21 cellular contexts compared by ENCODE assay signal in genomic region chr2:43325448-43325811, GRCh38.
DNase-seq lines count a peak whose midpoint lies in the region; ATAC-seq, FAIRE-seq and TF ChIP-seq lines count a peak whose summit lies in the region.
"Had no signal": no experiment of that assay in that cellular context is flagged by ENCODE, and none has a peak within 500 bp of the region (broad histone marks: within the 10 kb centered on the region; RNA-seq: fewer than 3 reads in every experiment).

No MANE protein-coding gene starts in this region.

- no peak for ATAC-seq in psoas muscle
- no peak for ATAC-seq in activated naive CD4-positive, alpha-beta T cell treated with anti-CD3 and anti-CD28 coated beads, Interleukin-2, amount 50 U/mL, for 72 hours
- ATAC-seq: body of pancreas; stimulated activated naive B cell treated with anti-CD40 and anti-IgM and Interleukin-4, amounts not matched to agents 10 μg/mL and 1 μg/mL and 100 μg/mL, for 72 hours had no signal

- no peak overlapping the region for H3K4me3 Mint-ChIP-seq in astrocyte (ENCODE audit: unreplicated experiment)
- no peak overlapping the region for H3K4me3 Mint-ChIP-seq in endothelial cell (ENCODE audit: unreplicated experiment)
- H3K4me3 Mint-ChIP-seq: activated CD4-positive, alpha-beta memory T cell treated with anti-CD3 and anti-CD28 coated beads for 36 hours; activated naive CD4-positive, alpha-beta T cell treated with anti-CD3 and anti-CD28 coated beads for 36 hours; stimulated activated naive B cell treated with anti-CD40 and anti-IgM and Interleukin-4, amounts not matched to agents 10 μg/mL and 1 μg/mL and 100 μg/mL, for 72 hours had no signal

- no peak overlapping the region for H3K27ac ChIP-seq in astrocyte (ENCODE audit: low read depth, low read length)
- H3K27ac ChIP-seq in kidney (ENCODE audit: low read depth in 2 of 2, low read length in 2 of 2): peak overlapping the region; percentile 72 to 89
- peak overlapping the region; percentile 58 for H3K27ac ChIP-seq in psoas muscle
- H3K27ac ChIP-seq in tibial nerve: peak overlapping the region in 3 of 4 donors; percentile 43 to 81 (median 80)
- H3K27ac ChIP-seq: WERI-Rb-1 had no signal

- H3K4me3 ChIP-seq in astrocyte (ENCODE audit: insufficient read depth, low read depth, low read length): no peak overlapping the region
- no peak overlapping the region for H3K4me3 ChIP-seq in kidney (ENCODE audit: low read length in 2 of 2)
- H3K4me3 ChIP-seq in psoas muscle: no peak overlapping the region
- no peak overlapping the region for H3K4me3 ChIP-seq in tibial nerve
- H3K4me3 ChIP-seq: body of pancreas had no signal

- no peak for TF ChIP-seq POLR2A in tibial nerve (IDR thresholded peaks at IDR 0.05)

- H3K36me3 ChIP-seq in astrocyte (ENCODE audit: insufficient read depth, low read length) (no peaks in the 10 kb centered on the region), kidney (ENCODE audit: control insufficient read depth in 1 of 2, insufficient read depth in 2 of 2, low read length in 2 of 2) (no peaks in the 10 kb centered on the region), psoas muscle (ENCODE audit: insufficient read depth in 1 of 2, low read depth in 1 of 2) (no peaks in the 10 kb centered on the region), tibial nerve (peaks cover 0 to under 1% (median 0%) of the 10 kb centered on the region in 3 donors)
- H3K36me3 ChIP-seq: WERI-Rb-1 had no signal

- H3K27ac Mint-ChIP-seq in astrocyte (ENCODE audit: unreplicated experiment) (peak overlapping the region; percentile 9), endothelial cell (ENCODE audit: unreplicated experiment) (no peak overlapping the region)
- H3K27ac Mint-ChIP-seq in activated naive CD4-positive, alpha-beta T cell treated with anti-CD3 and anti-CD28 coated beads, Interleukin-2, amount 50 U/mL, for 72 hours: peak overlapping the region in 1 of 2 donors; percentile 62
- H3K27ac Mint-ChIP-seq: activated CD4-positive, alpha-beta memory T cell treated with anti-CD3 and anti-CD28 coated beads for 36 hours; activated naive CD4-positive, alpha-beta T cell treated with anti-CD3 and anti-CD28 coated beads for 36 hours; progenitor cell of endocrine pancreas; stimulated activated naive B cell treated with anti-CD40 and anti-IgM and Interleukin-4, amounts not matched to agents 10 μg/mL and 1 μg/mL and 100 μg/mL, for 72 hours had no signal

- H3K9me3 Mint-ChIP-seq in astrocyte (ENCODE audit: unreplicated experiment): peaks cover 2% of the 10 kb centered on the region
- H3K9me3 Mint-ChIP-seq in endothelial cell (ENCODE audit: unreplicated experiment): no peaks in the 10 kb centered on the region
- no peaks in the 10 kb centered on the region for H3K9me3 Mint-ChIP-seq in activated naive CD4-positive, alpha-beta T cell treated with anti-CD3 and anti-CD28 coated beads, Interleukin-2, amount 50 U/mL, for 72 hours
- H3K9me3 Mint-ChIP-seq: activated CD4-positive, alpha-beta memory T cell treated with anti-CD3 and anti-CD28 coated beads for 36 hours; activated naive CD4-positive, alpha-beta T cell treated with anti-CD3 and anti-CD28 coated beads for 36 hours; stimulated activated naive B cell treated with anti-CD40 and anti-IgM and Interleukin-4, amounts not matched to agents 10 μg/mL and 1 μg/mL and 100 μg/mL, for 72 hours had no signal

- no peak for FAIRE-seq in astrocyte (lab: Jason Lieb, UNC)
- FAIRE-seq in kidney (lab: Jason Lieb, UNC): no peak
- FAIRE-seq: GM18507 had no signal

- H3K4me1 ChIP-seq in astrocyte (ENCODE audit: insufficient read depth, low read length) (no peaks in the 10 kb centered on the region), kidney (ENCODE audit: control insufficient read depth in 1 of 2, insufficient read depth in 1 of 2, low read depth in 1 of 2, low read length in 2 of 2) (peaks cover 7 to 12% of the 10 kb centered on the region in 2 donors), psoas muscle (peaks cover 48% of the 10 kb centered on the region), tibial nerve (peaks cover 0 to 59% (median 8%) of the 10 kb centered on the region in 4 donors)

- H2AFZ ChIP-seq in astrocyte (ENCODE audit: low read depth, low read length): no peak overlapping the region

- no peaks in the 10 kb centered on the region for H3K9me3 ChIP-seq in astrocyte (ENCODE audit: insufficient read depth, low read depth, low read length)
- no peaks in the 10 kb centered on the region for H3K9me3 ChIP-seq in kidney (ENCODE audit: control insufficient read depth in 1 of 2, low read length in 2 of 2)
- no peaks in the 10 kb centered on the region for H3K9me3 ChIP-seq in psoas muscle
- no peaks in the 10 kb centered on the region for H3K9me3 ChIP-seq in tibial nerve
- H3K9me3 ChIP-seq: body of pancreas had no signal

- DNase-seq in astrocyte (ENCODE audit: low read depth) (no peak), kidney (no peak), psoas muscle (no peak), tibial nerve (ENCODE audit: low spot score in 2 of 2) (no peak), endothelial cell (ENCODE audit: low spot score) (no peak), posterior cingulate gyrus (no peak)
- no peak for DNase-seq in activated CD4-positive, alpha-beta T cell treated with anti-CD3 and anti-CD28 coated beads, Interleukin-2, amount 50 U/mL, for 4 hours
- no peak for DNase-seq in activated naive CD4-positive, alpha-beta T cell treated with anti-CD3 and anti-CD28 coated beads, Interleukin-2, amount 50 U/mL, for 72 hours (ENCODE audit: low spot score in 2 of 2)
- DNase-seq: activated CD4-positive, alpha-beta memory T cell treated with anti-CD3 and anti-CD28 coated beads for 36 hours; activated naive CD4-positive, alpha-beta T cell treated with anti-CD3 and anti-CD28 coated beads for 36 hours; body of pancreas; COR-L47; left cardiac atrium; NCI-H1105 treated with DMSO at 0.1 percent for 48 hours; NCI-H526 treated with DMSO at 0.1 percent for 48 hours; SHP77 treated with DMSO at 0.1 percent for 48 hours; stimulated activated CD4-positive, alpha-beta T cell treated with anti-CD3 and anti-CD28 coated beads, Interleukin-15, amount 100 ng/mL, for 24 hours; stimulated activated naive B cell treated with anti-CD40 and anti-IgM and Interleukin-4, amounts not matched to agents 10 μg/mL and 1 μg/mL and 100 μg/mL, for 72 hours; WERI-Rb-1 had no signal

- H3K9ac ChIP-seq in astrocyte (ENCODE audit: low read length): no peak overlapping the region
- no peak overlapping the region for H3K9ac ChIP-seq in kidney (ENCODE audit: low read length in 2 of 2)

- no peaks in the 10 kb centered on the region for H3K79me2 ChIP-seq in astrocyte (ENCODE audit: insufficient read depth, low read length)

- H3K27me3 ChIP-seq in astrocyte (ENCODE audit: insufficient read depth, low read length) (no peaks in the 10 kb centered on the region), psoas muscle (ENCODE audit: insufficient read depth in 3 of 3, low read length in 2 of 3) (no peaks in the 10 kb centered on the region), tibial nerve (no peaks in the 10 kb centered on the region)
- H3K27me3 ChIP-seq: body of pancreas had no signal

- no peak overlapping the region for H3K4me2 ChIP-seq in astrocyte (ENCODE audit: low read length)

- no peaks in the 10 kb centered on the region for H4K20me1 ChIP-seq in astrocyte (ENCODE audit: insufficient read depth, low read length)

- H3K36me3 Mint-ChIP-seq in astrocyte (ENCODE audit: low read depth, unreplicated experiment): peaks cover 8% of the 10 kb centered on the region
- no peaks in the 10 kb centered on the region for H3K36me3 Mint-ChIP-seq in endothelial cell (ENCODE audit: low read depth, unreplicated experiment)
- peaks cover 0 to 5% of the 10 kb centered on the region in 2 donors for H3K36me3 Mint-ChIP-seq in activated naive CD4-positive, alpha-beta T cell treated with anti-CD3 and anti-CD28 coated beads, Interleukin-2, amount 50 U/mL, for 72 hours

- H3K27me3 Mint-ChIP-seq in astrocyte (ENCODE audit: low read depth, unreplicated experiment): no peaks in the 10 kb centered on the region
- H3K27me3 Mint-ChIP-seq in endothelial cell (ENCODE audit: unreplicated experiment): no peaks in the 10 kb centered on the region
- H3K27me3 Mint-ChIP-seq: activated CD4-positive, alpha-beta memory T cell treated with anti-CD3 and anti-CD28 coated beads for 36 hours; progenitor cell of endocrine pancreas; stimulated activated naive B cell treated with anti-CD40 and anti-IgM and Interleukin-4, amounts not matched to agents 10 μg/mL and 1 μg/mL and 100 μg/mL, for 72 hours had no signal

- TF ChIP-seq CTCF in astrocyte (IDR thresholded peaks at IDR 0.05; ENCODE audit: insufficient read depth, low read depth, low read length): no peak
- TF ChIP-seq CTCF in kidney (IDR thresholded peaks at IDR 0.05; ENCODE audit: borderline replicate concordance, extremely low read depth, insufficient read depth): no peak
- TF ChIP-seq CTCF in psoas muscle (IDR thresholded peaks at IDR 0.05): no peak
- TF ChIP-seq CTCF in tibial nerve (IDR thresholded peaks at IDR 0.05): no peak
- no peak for TF ChIP-seq CTCF in endothelial cell (IDR thresholded peaks at IDR 0.05; ENCODE audit: unreplicated experiment)

- peaks cover 5% of the 10 kb centered on the region for H3K4me1 Mint-ChIP-seq in astrocyte (ENCODE audit: low read depth, unreplicated experiment)
- peaks cover 9% of the 10 kb centered on the region for H3K4me1 Mint-ChIP-seq in endothelial cell (ENCODE audit: unreplicated experiment)
- H3K4me1 Mint-ChIP-seq: stimulated activated naive B cell treated with anti-CD40 and anti-IgM and Interleukin-4, amounts not matched to agents 10 μg/mL and 1 μg/mL and 100 μg/mL, for 72 hours had no signal

- TF ChIP-seq EP300 in tibial nerve (IDR thresholded peaks at IDR 0.05): no peak

- intact Hi-C loops in kidney (cut with DNase I) (no loop called here), psoas muscle (cut with DNase I) (no loop called here), posterior cingulate gyrus (cut with DNase I) (no loop called here)
